23 cellular contexts compared by ENCODE assay signal in genomic region chr1:173344034-173344743, GRCh38.
"Had no signal": no experiment of that assay in that cellular context is flagged by ENCODE, and none has a peak within 500 bp of the region (broad histone marks: within the 10 kb centered on the region; RNA-seq: fewer than 3 reads in every experiment).

No MANE protein-coding gene starts in this region.

- H3K9me3 ChIP-seq: left lung, ovary, right atrium auricular region, right lobe of liver, tibial nerve, uterus had no signal

- H3K4me3 ChIP-seq: left lung, lung, ovary, right atrium auricular region, right lobe of liver, smooth muscle cell, tibial nerve, uterus had no signal

- H3K36me3 ChIP-seq: left lung, ovary, right atrium auricular region, right lobe of liver, tibial nerve, uterus had no signal

- H3K4me3 Mint-ChIP-seq: mesothelial cell of epicardium; naive thymus-derived CD4-positive, alpha-beta T cell; natural killer cell treated with Interleukin-12 subunit alpha and Interleukin-12 subunit beta and Interleukin-15 and Interleukin-18, amount 100 ng/mL, for 72 hours; stimulated activated memory B cell treated with anti-CD40 and anti-IgM and Interleukin-4, amounts not matched to agents 10 μg/mL and 1 μg/mL and 100 μg/mL, for 72 hours; stimulated activated naive CD8-positive, alpha-beta T cell treated with anti-CD3 and anti-CD28 coated beads, Interleukin-15, amount 100 ng/mL, for 72 hours; type B pancreatic cell had no signal

- H3K27me3 Mint-ChIP-seq: naive thymus-derived CD4-positive, alpha-beta T cell; natural killer cell treated with Interleukin-12 subunit alpha and Interleukin-12 subunit beta and Interleukin-15 and Interleukin-18, amount 100 ng/mL, for 72 hours; progenitor cell of endocrine pancreas; stimulated activated memory B cell treated with anti-CD40 and anti-IgM and Interleukin-4, amounts not matched to agents 10 μg/mL and 1 μg/mL and 100 μg/mL, for 72 hours; stimulated activated naive CD8-positive, alpha-beta T cell treated with anti-CD3 and anti-CD28 coated beads, Interleukin-15, amount 100 ng/mL, for 72 hours; type B pancreatic cell had no signal

- H3K36me3 Mint-ChIP-seq: mesothelial cell of epicardium; natural killer cell treated with Interleukin-12 subunit alpha and Interleukin-12 subunit beta and Interleukin-15 and Interleukin-18, amount 100 ng/mL, for 72 hours; type B pancreatic cell had no signal

- H3K4me1 Mint-ChIP-seq: naive thymus-derived CD4-positive, alpha-beta T cell; stimulated activated memory B cell treated with anti-CD40 and anti-IgM and Interleukin-4, amounts not matched to agents 10 μg/mL and 1 μg/mL and 100 μg/mL, for 72 hours; stimulated activated naive CD8-positive, alpha-beta T cell treated with anti-CD3 and anti-CD28 coated beads, Interleukin-15, amount 100 ng/mL, for 72 hours had no signal

- ATAC-seq: left lung; naive thymus-derived CD4-positive, alpha-beta T cell; natural killer cell treated with Interleukin-12 subunit alpha and Interleukin-12 subunit beta and Interleukin-15 and Interleukin-18, amount 100 ng/mL, for 72 hours; stimulated activated memory B cell treated with anti-CD40 and anti-IgM and Interleukin-4, amounts not matched to agents 10 μg/mL and 1 μg/mL and 100 μg/mL, for 72 hours; stimulated activated naive CD8-positive, alpha-beta T cell treated with anti-CD3 and anti-CD28 coated beads, Interleukin-15, amount 100 ng/mL, for 72 hours had no signal

- H3K4me1 ChIP-seq: left lung, right atrium auricular region, tibial nerve, uterus had no signal

- H3K9me3 Mint-ChIP-seq: natural killer cell treated with Interleukin-12 subunit alpha and Interleukin-12 subunit beta and Interleukin-15 and Interleukin-18, amount 100 ng/mL, for 72 hours; stimulated activated naive CD8-positive, alpha-beta T cell treated with anti-CD3 and anti-CD28 coated beads, Interleukin-15, amount 100 ng/mL, for 72 hours; type B pancreatic cell had no signal

- H3K27ac Mint-ChIP-seq: mesothelial cell of epicardium; naive thymus-derived CD4-positive, alpha-beta T cell; natural killer cell treated with Interleukin-12 subunit alpha and Interleukin-12 subunit beta and Interleukin-15 and Interleukin-18, amount 100 ng/mL, for 72 hours; progenitor cell of endocrine pancreas; stimulated activated memory B cell treated with anti-CD40 and anti-IgM and Interleukin-4, amounts not matched to agents 10 μg/mL and 1 μg/mL and 100 μg/mL, for 72 hours; stimulated activated naive CD8-positive, alpha-beta T cell treated with anti-CD3 and anti-CD28 coated beads, Interleukin-15, amount 100 ng/mL, for 72 hours; type B pancreatic cell had no signal

- DNase-seq: islet precursor cell; left lung; mesendoderm; naive thymus-derived CD4-positive, alpha-beta T cell; ovary; right lobe of liver; stimulated activated CD4-positive, alpha-beta T cell treated with anti-CD3 and anti-CD28 coated beads, Interleukin-1b, Interleukin-23, amount 100 ng/mL, for 48 hours; stimulated activated CD4-positive, alpha-beta T cell treated with anti-CD3 and anti-CD28 coated beads, Interleukin-2, amount 100 ng/mL, for 48 hours; stimulated activated CD4-positive, alpha-beta T cell treated with anti-CD3 and anti-CD28 coated beads, Interleukin-4, amount 100 ng/mL, for 4 hours; stimulated activated CD8-positive, alpha-beta memory T cell treated with anti-CD3 and anti-CD28 coated beads, Interleukin-4, amount 100 ng/mL, for 48 hours; stimulated activated naive CD4-positive, alpha-beta T cell treated with Interleukin-2 at 50 U/mL for 16 hours; stimulated activated naive CD8-positive, alpha-beta T cell treated with anti-CD3 and anti-CD28 coated beads, Interleukin-15, amount 100 ng/mL, for 72 hours; substantia nigra; uterus had no signal
